1 cellular context compared by ENCODE assay signal in genomic region chr7:108135446-108136190, GRCh38.
A peak's percentile ranks its signal among the peaks of the same experiment; 100 is the strongest.
TF ChIP-seq lines count a peak whose summit lies in the region.

No MANE protein-coding gene starts in this region.

TF ChIP-seq in GM12878, 131 proteins besides CTCF, POLR2A, EP300 and RAD21 (continued from another document and continues in another):
- TF ChIP-seq, protein P1, sequence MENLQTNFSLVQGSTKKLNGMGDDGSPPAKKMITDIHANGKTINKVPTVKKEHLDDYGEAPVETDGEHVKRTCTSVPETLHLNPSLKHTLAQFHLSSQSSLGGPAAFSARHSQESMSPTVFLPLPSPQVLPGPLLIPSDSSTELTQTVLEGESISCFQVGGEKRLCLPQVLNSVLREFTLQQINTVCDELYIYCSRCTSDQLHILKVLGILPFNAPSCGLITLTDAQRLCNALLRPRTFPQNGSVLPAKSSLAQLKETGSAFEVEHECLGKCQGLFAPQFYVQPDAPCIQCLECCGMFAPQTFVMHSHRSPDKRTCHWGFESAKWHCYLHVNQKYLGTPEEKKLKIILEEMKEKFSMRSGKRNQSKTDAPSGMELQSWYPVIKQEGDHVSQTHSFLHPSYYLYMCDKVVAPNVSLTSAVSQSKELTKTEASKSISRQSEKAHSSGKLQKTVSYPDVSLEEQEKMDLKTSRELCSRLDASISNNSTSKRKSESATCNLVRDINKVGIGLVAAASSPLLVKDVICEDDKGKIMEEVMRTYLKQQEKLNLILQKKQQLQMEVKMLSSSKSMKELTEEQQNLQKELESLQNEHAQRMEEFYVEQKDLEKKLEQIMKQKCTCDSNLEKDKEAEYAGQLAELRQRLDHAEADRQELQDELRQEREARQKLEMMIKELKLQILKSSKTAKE (IDR thresholded peaks at IDR 0.05; ENCODE audit: low read depth, poor library complexity, severe bottlenecking) = peak; percentile 86
- TF ChIP-seq TCF7 (IDR thresholded peaks at IDR 0.05; ENCODE audit: borderline replicate concordance) (no peak), POU2F2 (IDR thresholded peaks at IDR 0.05; ENCODE audit: borderline replicate concordance, low read depth, low read length) (peak; percentile 74; the same call in 1 of the 3 replicates), MLLT1 (IDR thresholded peaks at IDR 0.05) (peak; percentile 94), NRF1 (conservative IDR thresholded peaks at IDR 0.05; ENCODE audit: low read depth, low read length) (no peak), BCL11A (IDR thresholded peaks at IDR 0.05; ENCODE audit: low read depth, low read length) (peak; percentile 96), IRF3 (IDR thresholded peaks at IDR 0.05) (no peak), WRNIP1 (IDR thresholded peaks at IDR 0.05; ENCODE audit: borderline replicate concordance, low read depth, low read length) (0 out of 2 replicates have a peak, but pooled peaks have one; percentile 67), BMI1 (IDR thresholded peaks at IDR 0.05; ENCODE audit: borderline replicate concordance) (no peak; the same call in 1 of the 2 replicates), ZNF622 (IDR thresholded peaks at IDR 0.05) (no peak), TCF3 (IDR thresholded peaks at IDR 0.05; ENCODE audit: borderline replicate concordance, insufficient read depth, low read depth, low read length) (no peak), NFIC (IDR thresholded peaks at IDR 0.05; ENCODE audit: low read depth, low read length) (peak; percentile 98), NR2C2 (IDR thresholded peaks at IDR 0.05; ENCODE audit: borderline replicate concordance, control insufficient read depth, insufficient read length, low read depth) (no peak), SMAD5 (IDR thresholded peaks at IDR 0.05; ENCODE audit: low read depth) (no peak), KDM1A (IDR thresholded peaks at IDR 0.05; ENCODE audit: borderline replicate concordance) (no peak), RUNX3 (IDR thresholded peaks at IDR 0.05; ENCODE audit: low read length) (peak; percentile 98), RB1 (IDR thresholded peaks at IDR 0.05; ENCODE audit: borderline replicate concordance) (no peak), NR2F1 (conservative IDR thresholded peaks at IDR 0.05) (peak; percentile 77), ZBTB33 (IDR thresholded peaks at IDR 0.05) (no peak), HDAC6 (IDR thresholded peaks at IDR 0.05; ENCODE audit: unreplicated experiment) (no peak), ZBED1 (IDR thresholded peaks at IDR 0.05; ENCODE audit: borderline replicate concordance) (peak; percentile 77; the same call in 1 of the 2 replicates), GABPA (IDR thresholded peaks at IDR 0.05; ENCODE audit: low read depth) (peak; percentile 67), ZNF274 (IDR thresholded peaks at IDR 0.05; ENCODE audit: insufficient read depth, insufficient read length) (no peak), YBX1 (IDR thresholded peaks at IDR 0.05) (no peak), NFYA (IDR thresholded peaks at IDR 0.05; ENCODE audit: borderline replicate concordance, low read depth, low read length) (no peak), KAT2A (conservative IDR thresholded peaks at IDR 0.05; ENCODE audit: control insufficient read depth, low read depth, low read length) (no peak), ZNF687 (IDR thresholded peaks at IDR 0.05) (peak; percentile 98), ATF3 (IDR thresholded peaks at IDR 0.05; ENCODE audit: borderline replicate concordance, extremely low read depth, low read depth, low read length) (no peak), HSF1 (IDR thresholded peaks at IDR 0.05; ENCODE audit: low read depth, low read length) (no peak)
- TF ChIP-seq, protein P2, sequence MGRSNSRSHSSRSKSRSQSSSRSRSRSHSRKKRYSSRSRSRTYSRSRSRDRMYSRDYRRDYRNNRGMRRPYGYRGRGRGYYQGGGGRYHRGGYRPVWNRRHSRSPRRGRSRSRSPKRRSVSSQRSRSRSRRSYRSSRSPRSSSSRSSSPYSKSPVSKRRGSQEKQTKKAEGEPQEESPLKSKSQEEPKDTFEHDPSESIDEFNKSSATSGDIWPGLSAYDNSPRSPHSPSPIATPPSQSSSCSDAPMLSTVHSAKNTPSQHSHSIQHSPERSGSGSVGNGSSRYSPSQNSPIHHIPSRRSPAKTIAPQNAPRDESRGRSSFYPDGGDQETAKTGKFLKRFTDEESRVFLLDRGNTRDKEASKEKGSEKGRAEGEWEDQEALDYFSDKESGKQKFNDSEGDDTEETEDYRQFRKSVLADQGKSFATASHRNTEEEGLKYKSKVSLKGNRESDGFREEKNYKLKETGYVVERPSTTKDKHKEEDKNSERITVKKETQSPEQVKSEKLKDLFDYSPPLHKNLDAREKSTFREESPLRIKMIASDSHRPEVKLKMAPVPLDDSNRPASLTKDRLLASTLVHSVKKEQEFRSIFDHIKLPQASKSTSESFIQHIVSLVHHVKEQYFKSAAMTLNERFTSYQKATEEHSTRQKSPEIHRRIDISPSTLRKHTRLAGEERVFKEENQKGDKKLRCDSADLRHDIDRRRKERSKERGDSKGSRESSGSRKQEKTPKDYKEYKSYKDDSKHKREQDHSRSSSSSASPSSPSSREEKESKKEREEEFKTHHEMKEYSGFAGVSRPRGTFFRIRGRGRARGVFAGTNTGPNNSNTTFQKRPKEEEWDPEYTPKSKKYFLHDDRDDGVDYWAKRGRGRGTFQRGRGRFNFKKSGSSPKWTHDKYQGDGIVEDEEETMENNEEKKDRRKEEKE (IDR thresholded peaks at IDR 0.05) = no peak
- TF ChIP-seq, protein P3, sequence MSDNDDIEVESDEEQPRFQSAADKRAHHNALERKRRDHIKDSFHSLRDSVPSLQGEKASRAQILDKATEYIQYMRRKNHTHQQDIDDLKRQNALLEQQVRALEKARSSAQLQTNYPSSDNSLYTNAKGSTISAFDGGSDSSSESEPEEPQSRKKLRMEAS (IDR thresholded peaks at IDR 0.05; ENCODE audit: low read depth, low read length) = 0 out of 2 replicates have a peak, but pooled peaks have one; percentile 28
- TF ChIP-seq, protein P4, sequence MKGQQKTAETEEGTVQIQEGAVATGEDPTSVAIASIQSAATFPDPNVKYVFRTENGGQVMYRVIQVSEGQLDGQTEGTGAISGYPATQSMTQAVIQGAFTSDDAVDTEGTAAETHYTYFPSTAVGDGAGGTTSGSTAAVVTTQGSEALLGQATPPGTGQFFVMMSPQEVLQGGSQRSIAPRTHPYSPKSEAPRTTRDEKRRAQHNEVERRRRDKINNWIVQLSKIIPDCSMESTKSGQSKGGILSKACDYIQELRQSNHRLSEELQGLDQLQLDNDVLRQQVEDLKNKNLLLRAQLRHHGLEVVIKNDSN (IDR thresholded peaks at IDR 0.05; ENCODE audit: borderline replicate concordance, extremely low read length, insufficient read depth, low read depth, low read length) = no peak
- TF ChIP-seq, protein P5, sequence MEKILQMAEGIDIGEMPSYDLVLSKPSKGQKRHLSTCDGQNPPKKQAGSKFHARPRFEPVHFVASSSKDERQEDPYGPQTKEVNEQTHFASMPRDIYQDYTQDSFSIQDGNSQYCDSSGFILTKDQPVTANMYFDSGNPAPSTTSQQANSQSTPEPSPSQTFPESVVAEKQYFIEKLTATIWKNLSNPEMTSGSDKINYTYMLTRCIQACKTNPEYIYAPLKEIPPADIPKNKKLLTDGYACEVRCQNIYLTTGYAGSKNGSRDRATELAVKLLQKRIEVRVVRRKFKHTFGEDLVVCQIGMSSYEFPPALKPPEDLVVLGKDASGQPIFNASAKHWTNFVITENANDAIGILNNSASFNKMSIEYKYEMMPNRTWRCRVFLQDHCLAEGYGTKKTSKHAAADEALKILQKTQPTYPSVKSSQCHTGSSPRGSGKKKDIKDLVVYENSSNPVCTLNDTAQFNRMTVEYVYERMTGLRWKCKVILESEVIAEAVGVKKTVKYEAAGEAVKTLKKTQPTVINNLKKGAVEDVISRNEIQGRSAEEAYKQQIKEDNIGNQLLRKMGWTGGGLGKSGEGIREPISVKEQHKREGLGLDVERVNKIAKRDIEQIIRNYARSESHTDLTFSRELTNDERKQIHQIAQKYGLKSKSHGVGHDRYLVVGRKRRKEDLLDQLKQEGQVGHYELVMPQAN (conservative IDR thresholded peaks at IDR 0.05) = no peak
- TF ChIP-seq, protein P6, sequence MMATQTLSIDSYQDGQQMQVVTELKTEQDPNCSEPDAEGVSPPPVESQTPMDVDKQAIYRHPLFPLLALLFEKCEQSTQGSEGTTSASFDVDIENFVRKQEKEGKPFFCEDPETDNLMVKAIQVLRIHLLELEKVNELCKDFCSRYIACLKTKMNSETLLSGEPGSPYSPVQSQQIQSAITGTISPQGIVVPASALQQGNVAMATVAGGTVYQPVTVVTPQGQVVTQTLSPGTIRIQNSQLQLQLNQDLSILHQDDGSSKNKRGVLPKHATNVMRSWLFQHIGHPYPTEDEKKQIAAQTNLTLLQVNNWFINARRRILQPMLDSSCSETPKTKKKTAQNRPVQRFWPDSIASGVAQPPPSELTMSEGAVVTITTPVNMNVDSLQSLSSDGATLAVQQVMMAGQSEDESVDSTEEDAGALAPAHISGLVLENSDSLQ (IDR thresholded peaks at IDR 0.05) = peak; percentile 73
- TF ChIP-seq, protein P7, sequence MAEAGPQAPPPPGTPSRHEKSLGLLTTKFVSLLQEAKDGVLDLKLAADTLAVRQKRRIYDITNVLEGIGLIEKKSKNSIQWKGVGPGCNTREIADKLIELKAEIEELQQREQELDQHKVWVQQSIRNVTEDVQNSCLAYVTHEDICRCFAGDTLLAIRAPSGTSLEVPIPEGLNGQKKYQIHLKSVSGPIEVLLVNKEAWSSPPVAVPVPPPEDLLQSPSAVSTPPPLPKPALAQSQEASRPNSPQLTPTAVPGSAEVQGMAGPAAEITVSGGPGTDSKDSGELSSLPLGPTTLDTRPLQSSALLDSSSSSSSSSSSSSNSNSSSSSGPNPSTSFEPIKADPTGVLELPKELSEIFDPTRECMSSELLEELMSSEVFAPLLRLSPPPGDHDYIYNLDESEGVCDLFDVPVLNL (IDR thresholded peaks at IDR 0.05; ENCODE audit: low read depth, low read length) = no peak
